In genomic region chrX:40083120-40083978, GRCh38 we compare ENCODE assay signal across 7 cellular contexts. TPM values are rescaled to one million over a fixed set of nuclear protein-coding genes. Genes with fewer than 3 reads are reported as not detected.
DNase-seq lines count a peak whose midpoint lies in the region; ATAC-seq and TF ChIP-seq lines count a peak whose summit lies in the region.

No MANE protein-coding gene starts in this region.

- H3K4me1 ChIP-seq in H9 (ENCODE audit: insufficient read depth, low read length) (peaks cover 31% of the 10 kb centered on the region), hepatocyte (ENCODE audit: insufficient read depth) (peaks cover 72% of the 10 kb centered on the region)

- H4K20me1 ChIP-seq in H9 (ENCODE audit: control insufficient read depth, insufficient read depth, insufficient read length) (peaks cover 3% of the 10 kb centered on the region), hepatocyte (ENCODE audit: insufficient read depth, poor library complexity, severe bottlenecking) (peaks cover 56% of the 10 kb centered on the region)

- DNase-seq in H9 = peak; percentile 72
- peak; percentile 68 for DNase-seq in hepatocyte (ENCODE audit: low spot score)
- DNase-seq in activated effector memory CD4-positive, alpha-beta T cell treated with anti-CD3 and anti-CD28 coated beads, Interleukin-2, amount 50 U/mL, for 16 hours = no peak
- no peak for DNase-seq in RKO (ENCODE audit: low spot score)
- DNase-seq in AG08396 (ENCODE audit: low spot score) = no peak

- H3K27ac Mint-ChIP-seq in H9 = no peak overlapping the region
- H3K27ac Mint-ChIP-seq in activated T-helper 17 cell treated with anti-CD3 and anti-CD28 coated beads, Interleukin-2, amount 50 U/mL, for 72 hours = no peak overlapping the region

- ATAC-seq in activated T-helper 17 cell treated with anti-CD3 and anti-CD28 coated beads, Interleukin-2, amount 50 U/mL, for 72 hours (replicated peaks) = peak; percentile 67

- TF ChIP-seq CTCF in H9 (conservative IDR thresholded peaks at IDR 0.05) (peak; percentile 17; the same call in 1 of the 3 replicates), hepatocyte (IDR thresholded peaks at IDR 0.05; ENCODE audit: poor library complexity) (peak; percentile 8)

- peaks cover 14% of the 10 kb centered on the region for H3K23me2 ChIP-seq in H9 (ENCODE audit: insufficient read length, low read depth, low read length, poor library complexity, severe bottlenecking)

- no peak overlapping the region for H3K56ac ChIP-seq in H9 (ENCODE audit: insufficient read length, low read depth, low read length)

- no peaks in the 10 kb centered on the region for H3K9me2 ChIP-seq in hepatocyte (replicated peaks; ENCODE audit: insufficient read depth)

- no peak overlapping the region for H2BK5ac ChIP-seq in H9 (ENCODE audit: insufficient read length, low read length)

- H3K27me3 ChIP-seq in H9 (ENCODE audit: insufficient read depth, low read length) (peaks cover 45% of the 10 kb centered on the region), hepatocyte (peaks cover 18% of the 10 kb centered on the region)

- no peak overlapping the region for H3K4ac ChIP-seq in H9 (ENCODE audit: low read depth, low read length)

- H3K18ac ChIP-seq in H9 (ENCODE audit: insufficient read length, low read depth, low read length) = no peak overlapping the region

- H3K4me2 ChIP-seq in H9 (ENCODE audit: insufficient read depth, insufficient read length, low read length) (peak overlapping the region; percentile 22), hepatocyte (peak overlapping the region; percentile 98)

- H4K91ac ChIP-seq in H9 (ENCODE audit: insufficient read length, low read depth, low read length) = no peak overlapping the region

- no peak overlapping the region for H2BK120ac ChIP-seq in H9 (ENCODE audit: low read depth, low read length, poor library complexity, severe bottlenecking)

- no peak overlapping the region for H3T11ph ChIP-seq in H9 (ENCODE audit: low read length)

- no peak overlapping the region for H4K8ac ChIP-seq in H9 (replicated peaks; ENCODE audit: insufficient read length, low read depth, low read length)

- no peak overlapping the region for H2BK12ac ChIP-seq in H9 (ENCODE audit: insufficient read length, low read depth, low read length)

- H3K23ac ChIP-seq in H9 (ENCODE audit: insufficient read length, low read depth, low read length) = no peak overlapping the region

- H2AK5ac ChIP-seq in H9 (ENCODE audit: insufficient read length, low read length) = no peak overlapping the region

- peaks cover 49% of the 10 kb centered on the region for H3K27me3 Mint-ChIP-seq in H9 (ENCODE audit: low read depth)
- no peaks in the 10 kb centered on the region for H3K27me3 Mint-ChIP-seq in activated T-helper 17 cell treated with anti-CD3 and anti-CD28 coated beads, Interleukin-2, amount 50 U/mL, for 72 hours

- no peak overlapping the region for H3K9ac ChIP-seq in H9 (ENCODE audit: extremely low read depth, insufficient read length, low read length)

- H3K79me2 ChIP-seq in H9 (ENCODE audit: insufficient read depth, low read length) (peaks cover 23% of the 10 kb centered on the region; the same call in 1 of the 2 replicates), hepatocyte (peaks cover 79% of the 10 kb centered on the region)

- no peak overlapping the region for H2BK20ac ChIP-seq in H9 (ENCODE audit: low read depth, low read length, poor library complexity, severe bottlenecking)

- no peak overlapping the region for H2BK15ac ChIP-seq in H9 (ENCODE audit: low read depth, low read length)

- peaks cover 3% of the 10 kb centered on the region for H3K79me1 ChIP-seq in H9 (ENCODE audit: insufficient read depth, low read depth, low read length, poor library complexity, severe bottlenecking)

- peaks cover 74 to 85% of the 10 kb centered on the region in 2 experiments for H3K4me1 Mint-ChIP-seq in H9
- peaks cover 19% of the 10 kb centered on the region for H3K4me1 Mint-ChIP-seq in activated T-helper 17 cell treated with anti-CD3 and anti-CD28 coated beads, Interleukin-2, amount 50 U/mL, for 72 hours

- H4K5ac ChIP-seq in H9 (ENCODE audit: insufficient read length, low read depth, low read length) = no peak overlapping the region

- H3K36me3 ChIP-seq in hepatocyte (replicated peaks; ENCODE audit: insufficient read depth, low read depth) = no peaks in the 10 kb centered on the region

- H3K9me3 Mint-ChIP-seq in H9 = peaks cover 62 to 66% of the 10 kb centered on the region in 2 experiments
- H3K9me3 Mint-ChIP-seq in activated T-helper 17 cell treated with anti-CD3 and anti-CD28 coated beads, Interleukin-2, amount 50 U/mL, for 72 hours = no peaks in the 10 kb centered on the region

- H3K4me3 ChIP-seq in hepatocyte (peak overlapping the region; percentile 34), skin epidermis (peak overlapping the region in 6 of 7 experiments; percentile 14 to 39 (median 21))

- H3K27ac ChIP-seq in H9 (ENCODE audit: insufficient read length, low read depth, low read length) (no peak overlapping the region), hepatocyte (peak overlapping the region; percentile 22), skin epidermis (peak overlapping the region in 6 of 21 experiments; percentile 3 to 67 (median 36))

- H2AFZ ChIP-seq in H9 (ENCODE audit: low read length) (no peak overlapping the region), hepatocyte (peak overlapping the region; percentile 63)

- H3K36me3 Mint-ChIP-seq in H9 (ENCODE audit: insufficient read depth in 1 of 3, low read depth in 3 of 3) = peaks cover 8 to 58% (median 20%) of the 10 kb centered on the region in 3 experiments
- peaks cover 34% of the 10 kb centered on the region for H3K36me3 Mint-ChIP-seq in activated T-helper 17 cell treated with anti-CD3 and anti-CD28 coated beads, Interleukin-2, amount 50 U/mL, for 72 hours (ENCODE audit: low read depth)

- H3K4me3 Mint-ChIP-seq in H9 = peak overlapping the region; percentile 58 to 74
- peak overlapping the region; percentile 75 for H3K4me3 Mint-ChIP-seq in activated T-helper 17 cell treated with anti-CD3 and anti-CD28 coated beads, Interleukin-2, amount 50 U/mL, for 72 hours

- peak overlapping the region; percentile 59; the same call in 1 of the 2 replicates for H3K14ac ChIP-seq in H9 (ENCODE audit: insufficient read depth, low read length)

- no peaks in the 10 kb centered on the region for H3K9me3 ChIP-seq in H9 (ENCODE audit: control insufficient read depth, low read depth, low read length)
- H3K9me3 ChIP-seq in hepatocyte (ENCODE audit: low read depth) = no peaks in the 10 kb centered on the region

- no CpG with 5 or more reads among the region's 61 CpGs for WGBS in H9 (ENCODE audit: extremely low coverage, insufficient read length, low lambda C conversion rate)
- WGBS in hepatocyte (ENCODE audit: low lambda C conversion rate, missing lambda C conversion rate) = 5% methylated on average over 40 of the region's 61 CpGs

RNA-seq across cellular contexts. Expression of gene BCOR, which starts 14.4 kb away (rescaled TPM):
- total RNA-seq in H9 (2021) (126 and 134 TPM in 2 replicates), hepatocyte (22.7 and 22.9 TPM in 2 replicates)
- total RNA-seq in activated T-helper 17 cell treated with anti-CD3 and anti-CD28 coated beads, Interleukin-2, amount 50 U/mL, for 72 hours = 10 to 100 TPM; 38.9 to 63.2 TPM
- 13.6 and 15.3 TPM in 2 replicates for polyA plus RNA-seq in hepatocyte

Comparison
In these comparisons a context has a peak if more than half of its experiments do, and no peak if none do; other contexts are left out.
1. DNase-seq: peak in H9 (single experiment) and hepatocyte (single experiment); none in activated effector memory CD4-positive, alpha-beta T cell treated with anti-CD3 and anti-CD28 coated beads, Interleukin-2, amount 50 U/mL, for 16 hours (single experiment), RKO (single experiment) and AG08396 (single experiment).